In the genomic region with DNA sequence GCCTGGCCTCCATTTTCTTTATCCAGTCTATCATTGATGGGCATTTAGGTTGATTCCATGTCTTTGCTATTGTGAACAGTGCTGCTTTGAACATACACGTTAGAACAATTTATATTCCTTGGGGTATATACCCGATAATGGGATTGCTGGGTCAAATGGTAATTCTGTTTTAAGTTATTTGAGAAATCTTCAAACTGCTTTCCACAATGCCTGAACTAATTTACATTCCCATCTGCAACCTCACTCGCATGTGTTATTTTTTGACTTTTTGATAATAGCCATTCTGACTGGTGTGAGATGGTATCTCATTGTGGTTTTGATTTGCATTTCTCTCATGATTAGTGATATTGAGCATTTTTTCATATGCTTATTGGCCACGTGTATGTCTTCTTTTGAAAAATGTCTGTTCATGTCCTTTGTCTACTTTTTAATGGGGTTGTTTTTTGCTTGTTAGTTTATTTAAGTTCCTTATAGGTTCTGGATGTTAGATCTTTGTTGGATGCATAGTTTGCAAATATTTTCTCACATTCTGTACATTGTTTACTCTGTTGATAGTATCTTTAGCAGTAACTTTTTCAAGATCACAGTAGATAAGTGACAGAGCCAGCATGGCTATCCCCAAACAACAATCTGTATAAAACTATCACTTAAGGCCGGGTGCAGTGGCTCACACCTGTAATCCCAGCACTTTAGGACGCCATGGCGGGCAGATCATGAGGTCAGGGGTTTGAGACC, we compare ENCODE assay signal across 13 cellular contexts. TPM values are rescaled to one million over a fixed set of nuclear protein-coding genes. Genes with fewer than 3 reads are reported as not detected.
"Had no signal": no experiment of that assay in that cellular context is flagged by ENCODE, and none has a peak within 500 bp of the region (broad histone marks: within the 10 kb centered on the region; RNA-seq: fewer than 3 reads in every experiment).

No MANE protein-coding gene starts in this region.

RNA-seq across cellular contexts. Expression of a gene that starts 26.2 kb away (rescaled TPM):
- total RNA-seq: activated CD4-positive, alpha-beta T cell treated with anti-CD3 and anti-CD28 coated beads, Interleukin-2, amount 10 ng/mL, durations not matched to agents 7 days and 5 days; ascending aorta; dermis blood vessel endothelial cell; endothelial cell of umbilical vein; esophagus squamous epithelium had no signal

RNA-seq across cellular contexts. Expression of a gene that starts 37.4 kb away (rescaled TPM):
- total RNA-seq: ascending aorta, bronchial epithelial cell had no signal

RNA-seq across cellular contexts. Expression of a gene that starts 50.8 kb away (rescaled TPM):
- total RNA-seq: activated CD4-positive, alpha-beta memory T cell treated with anti-CD3 and anti-CD28 coated beads, Interleukin-2, amount 10 ng/mL, durations not matched to agents 7 days and 5 days; activated CD4-positive, alpha-beta T cell treated with anti-CD3 and anti-CD28 coated beads, Interleukin-2, amount 10 ng/mL, durations not matched to agents 7 days and 5 days; activated naive CD4-positive, alpha-beta T cell treated with anti-CD3 and anti-CD28 coated beads, Interleukin-2, amount 50 U/mL, for 72 hours; activated naive CD8-positive, alpha-beta T cell treated with anti-CD3 and anti-CD28 coated beads, Interleukin-2, amount 10 ng/mL, durations not matched to agents 7 days and 5 days; ascending aorta; bronchial epithelial cell; cerebellum; dermis blood vessel endothelial cell; fibroblast of lung; frontal cortex; T-helper 1 cell treated with Interleukin-12 subunit alpha and Interleukin-12 subunit beta and Interleukin-4 antibody, amounts not matched to agents 30 ng/mL and 1 ng/mL, for 36 hours had no signal
